In genomic region chr10:34907743-34908425, GRCh38 we compare ENCODE assay signal across 26 cellular contexts.
A peak's percentile ranks its signal among the peaks of the same experiment; 100 is the strongest.
DNase-seq lines count a peak whose midpoint lies in the region; ATAC-seq and TF ChIP-seq lines count a peak whose summit lies in the region.
"Had no signal": no experiment of that assay in that cellular context is flagged by ENCODE, and none has a peak within 500 bp of the region (broad histone marks: within the 10 kb centered on the region; RNA-seq: fewer than 3 reads in every experiment).

No MANE protein-coding gene starts in this region.

- no peaks in the 10 kb centered on the region for H3K36me3 ChIP-seq in adipocyte (ENCODE audit: control insufficient read depth, insufficient read depth, low read length, severe bottlenecking)
- H3K36me3 ChIP-seq in mesenchymal stem cell (ENCODE audit: control insufficient read depth in 1 of 2, insufficient read depth in 2 of 2, low read depth in 1 of 2, low read length in 2 of 2), result no peaks in the 10 kb centered on the region
- no peaks in the 10 kb centered on the region for H3K36me3 ChIP-seq in vagina
- H3K36me3 ChIP-seq in HAP-1 (replicated peaks), result no peaks in the 10 kb centered on the region
- H3K36me3 ChIP-seq: BE2C, prostate gland, upper lobe of right lung had no signal

- H3K23ac ChIP-seq in mesenchymal stem cell (ENCODE audit: low read length in 2 of 2), result no peak overlapping the region

- CTCF ChIA-PET in activated CD8-positive, alpha-beta T cell treated with anti-CD3 and anti-CD28 coated beads, Interleukin-2, amount 10 ng/mL, durations not matched to agents 7 days and 5 days (lab: Charles Lee), result no interaction called here

- intact Hi-C loops in natural killer cell (cut with micrococcal nuclease), result no loop called here
- intact Hi-C loops in vagina (cut with DNase I), result no loop called here

- peak overlapping the region; percentile 16 for H3K4me3 ChIP-seq in adipocyte (ENCODE audit: low read length)
- H3K4me3 ChIP-seq in mesenchymal stem cell (ENCODE audit: insufficient read depth in 1 of 2, low read depth in 1 of 2, low read length in 2 of 2), result peak overlapping the region in 1 of 2 experiments; percentile 65
- no peak overlapping the region for H3K4me3 ChIP-seq in vagina
- no peak overlapping the region for H3K4me3 ChIP-seq in HAP-1
- H3K4me3 ChIP-seq: prostate gland, upper lobe of right lung had no signal

- no peak overlapping the region for H2BK5ac ChIP-seq in mesenchymal stem cell (ENCODE audit: low read depth, low read length, poor library complexity, severe bottlenecking)

- no peak overlapping the region for H2AFZ ChIP-seq in mesenchymal stem cell (ENCODE audit: low read depth, low read length)

- in situ Hi-C loops in HAP-1 (cut with MboI; ENCODE audit: low sequenced_read_pairs), result no loop called here

- no peaks in the 10 kb centered on the region for H3K9me3 Mint-ChIP-seq in natural killer cell treated with Interleukin-12 subunit alpha and Interleukin-12 subunit beta and Interleukin-15 and Interleukin-18, amount 100 ng/mL, for 72 hours
- no peaks in the 10 kb centered on the region for H3K9me3 Mint-ChIP-seq in natural killer cell
- no peaks in the 10 kb centered on the region for H3K9me3 Mint-ChIP-seq in activated CD8-positive, alpha-beta T cell treated with anti-CD3 and anti-CD28 coated beads, Interleukin-2, amount 10 ng/mL, durations not matched to agents 7 days and 5 days (ENCODE audit: insufficient read depth)
- H3K9me3 Mint-ChIP-seq: activated CD8-positive, alpha-beta T cell treated with anti-CD3 and anti-CD28 coated beads for 36 hours; activated naive CD8-positive, alpha-beta T cell treated with anti-CD3 and anti-CD28 coated beads, Interleukin-2, amount 50 U/mL, for 24 hours; neural crest cell had no signal

- POLR2A ChIA-PET in activated CD8-positive, alpha-beta T cell treated with anti-CD3 and anti-CD28 coated beads, Interleukin-2, amount 10 ng/mL, durations not matched to agents 7 days and 5 days (lab: Charles Lee), result no interaction called here

- H3K79me1 ChIP-seq in mesenchymal stem cell (replicated peaks; ENCODE audit: low read length, poor library complexity, severe bottlenecking), result no peaks in the 10 kb centered on the region

- H3K4ac ChIP-seq in mesenchymal stem cell (ENCODE audit: low read depth in 1 of 2, low read length in 2 of 2), result no peak overlapping the region

- H2BK120ac ChIP-seq in mesenchymal stem cell (ENCODE audit: low read depth, low read length), result no peak overlapping the region

- no peak overlapping the region for H4K8ac ChIP-seq in mesenchymal stem cell (ENCODE audit: low read length)

- H3K27me3 Mint-ChIP-seq in natural killer cell treated with Interleukin-12 subunit alpha and Interleukin-12 subunit beta and Interleukin-15 and Interleukin-18, amount 100 ng/mL, for 72 hours, result peaks cover 0 to 2% of the 10 kb centered on the region in 2 donors
- H3K27me3 Mint-ChIP-seq in natural killer cell (ENCODE audit: low read depth in 2 of 2), result no peaks in the 10 kb centered on the region
- no peaks in the 10 kb centered on the region for H3K27me3 Mint-ChIP-seq in activated CD8-positive, alpha-beta T cell treated with anti-CD3 and anti-CD28 coated beads, Interleukin-2, amount 10 ng/mL, durations not matched to agents 7 days and 5 days (ENCODE audit: low read depth)
- H3K27me3 Mint-ChIP-seq: activated CD8-positive, alpha-beta T cell treated with anti-CD3 and anti-CD28 coated beads for 36 hours; brain had no signal

- H3K4me1 ChIP-seq in adipocyte (ENCODE audit: control insufficient read depth, insufficient read depth, low read length) (peaks cover 24% of the 10 kb centered on the region), mesenchymal stem cell (ENCODE audit: control insufficient read depth, insufficient read depth, low read depth, low read length) (peaks cover 7% of the 10 kb centered on the region), vagina (peaks cover 48% of the 10 kb centered on the region), HAP-1 (no peaks in the 10 kb centered on the region)
- H3K4me1 ChIP-seq: BE2C, upper lobe of right lung had no signal

- TF ChIP-seq POLR2A in vagina (IDR thresholded peaks at IDR 0.05), result no peak

- H4K91ac ChIP-seq in mesenchymal stem cell (ENCODE audit: low read length), result no peak overlapping the region

- H3K4me1 Mint-ChIP-seq in natural killer cell treated with Interleukin-12 subunit alpha and Interleukin-12 subunit beta and Interleukin-15 and Interleukin-18, amount 100 ng/mL, for 72 hours (ENCODE audit: low read depth in 2 of 2), result no peaks in the 10 kb centered on the region
- H3K4me1 Mint-ChIP-seq in natural killer cell, result no peaks in the 10 kb centered on the region
- H3K4me1 Mint-ChIP-seq in activated CD8-positive, alpha-beta T cell treated with anti-CD3 and anti-CD28 coated beads, Interleukin-2, amount 10 ng/mL, durations not matched to agents 7 days and 5 days (ENCODE audit: low read depth), result no peaks in the 10 kb centered on the region
- H3K4me1 Mint-ChIP-seq: activated naive CD8-positive, alpha-beta T cell treated with anti-CD3 and anti-CD28 coated beads, Interleukin-2, amount 50 U/mL, for 24 hours had no signal

- no peak overlapping the region for H2AK5ac ChIP-seq in mesenchymal stem cell (ENCODE audit: low read length, severe bottlenecking)

- no peak overlapping the region for H3K4me2 ChIP-seq in mesenchymal stem cell (ENCODE audit: low read length, poor library complexity, severe bottlenecking)

- peak overlapping the region; percentile 42 for H3K9ac ChIP-seq in adipocyte (ENCODE audit: low read length)
- H3K9ac ChIP-seq in mesenchymal stem cell (ENCODE audit: low read length), result peak overlapping the region; percentile 76

- no peak overlapping the region for H3K27ac ChIP-seq in mesenchymal stem cell (ENCODE audit: low read length, poor library complexity, severe bottlenecking)
- peak overlapping the region; percentile 61 for H3K27ac ChIP-seq in vagina
- H3K27ac ChIP-seq: prostate gland, upper lobe of right lung had no signal

- H3K14ac ChIP-seq in mesenchymal stem cell (ENCODE audit: low read length in 2 of 2), result no peak overlapping the region

- ATAC-seq in natural killer cell treated with Interleukin-12 subunit alpha and Interleukin-12 subunit beta and Interleukin-15 and Interleukin-18, amount 100 ng/mL, for 72 hours, result peak; percentile 33 to 36
- ATAC-seq in natural killer cell, result no peak
- ATAC-seq in activated CD8-positive, alpha-beta T cell treated with anti-CD3 and anti-CD28 coated beads, Interleukin-2, amount 10 ng/mL, durations not matched to agents 7 days and 5 days, result no peak
- ATAC-seq: activated CD8-positive, alpha-beta T cell treated with anti-CD3 and anti-CD28 coated beads for 36 hours; activated naive CD8-positive, alpha-beta T cell treated with anti-CD3 and anti-CD28 coated beads, Interleukin-2, amount 50 U/mL, for 24 hours; Right ventricle myocardium inferior; upper lobe of right lung had no signal

- H3K27ac Mint-ChIP-seq in natural killer cell treated with Interleukin-12 subunit alpha and Interleukin-12 subunit beta and Interleukin-15 and Interleukin-18, amount 100 ng/mL, for 72 hours, result no peak overlapping the region
- H3K27ac Mint-ChIP-seq in natural killer cell, result no peak overlapping the region
- H3K27ac Mint-ChIP-seq in activated CD8-positive, alpha-beta T cell treated with anti-CD3 and anti-CD28 coated beads, Interleukin-2, amount 10 ng/mL, durations not matched to agents 7 days and 5 days, result no peak overlapping the region
- H3K27ac Mint-ChIP-seq: activated CD8-positive, alpha-beta T cell treated with anti-CD3 and anti-CD28 coated beads for 36 hours; activated naive CD8-positive, alpha-beta T cell treated with anti-CD3 and anti-CD28 coated beads, Interleukin-2, amount 50 U/mL, for 24 hours had no signal

- H3K27me3 ChIP-seq in adipocyte (replicated peaks; ENCODE audit: control insufficient read depth, insufficient read depth, low read length) (no peaks in the 10 kb centered on the region), mesenchymal stem cell (ENCODE audit: control insufficient read depth in 1 of 2, insufficient read depth in 1 of 2, low read length in 2 of 2) (peaks cover 0 to 3% of the 10 kb centered on the region in 2 experiments), vagina (no peaks in the 10 kb centered on the region), HAP-1 (ENCODE audit: low read depth) (no peaks in the 10 kb centered on the region)
- H3K27me3 ChIP-seq: BE2C, upper lobe of right lung had no signal

- H2BK12ac ChIP-seq in mesenchymal stem cell (ENCODE audit: low read length in 2 of 2), result no peak overlapping the region

- 68% methylated on average over 4 of the region's 5 CpGs for WGBS in mesenchymal stem cell

- no peaks in the 10 kb centered on the region for H3K9me3 ChIP-seq in adipocyte (ENCODE audit: control insufficient read depth, low read length)
- no peaks in the 10 kb centered on the region for H3K9me3 ChIP-seq in mesenchymal stem cell (ENCODE audit: control insufficient read depth, low read length)
- H3K9me3 ChIP-seq in vagina, result no peaks in the 10 kb centered on the region
- H3K9me3 ChIP-seq in HAP-1, result no peaks in the 10 kb centered on the region
- H3K9me3 ChIP-seq: BE2C, prostate gland, upper lobe of right lung had no signal

- no peak overlapping the region for H2BK15ac ChIP-seq in mesenchymal stem cell (ENCODE audit: low read depth, poor library complexity, severe bottlenecking)

- no peak overlapping the region for H3K4me3 Mint-ChIP-seq in natural killer cell treated with Interleukin-12 subunit alpha and Interleukin-12 subunit beta and Interleukin-15 and Interleukin-18, amount 100 ng/mL, for 72 hours
- H3K4me3 Mint-ChIP-seq in natural killer cell, result no peak overlapping the region
- no peak overlapping the region for H3K4me3 Mint-ChIP-seq in activated CD8-positive, alpha-beta T cell treated with anti-CD3 and anti-CD28 coated beads, Interleukin-2, amount 10 ng/mL, durations not matched to agents 7 days and 5 days
- H3K4me3 Mint-ChIP-seq: activated CD8-positive, alpha-beta T cell treated with anti-CD3 and anti-CD28 coated beads for 36 hours; activated naive CD8-positive, alpha-beta T cell treated with anti-CD3 and anti-CD28 coated beads, Interleukin-2, amount 50 U/mL, for 24 hours; brain; neural crest cell had no signal

- H3K36me3 Mint-ChIP-seq in natural killer cell treated with Interleukin-12 subunit alpha and Interleukin-12 subunit beta and Interleukin-15 and Interleukin-18, amount 100 ng/mL, for 72 hours, result no peaks in the 10 kb centered on the region
- no peaks in the 10 kb centered on the region for H3K36me3 Mint-ChIP-seq in natural killer cell
- H3K36me3 Mint-ChIP-seq in activated CD8-positive, alpha-beta T cell treated with anti-CD3 and anti-CD28 coated beads, Interleukin-2, amount 10 ng/mL, durations not matched to agents 7 days and 5 days (ENCODE audit: low read depth), result no peaks in the 10 kb centered on the region
- H3K36me3 Mint-ChIP-seq: brain had no signal

- TF ChIP-seq CTCF in natural killer cell (IDR thresholded peaks at IDR 0.05) (no peak), vagina (IDR thresholded peaks at IDR 0.05) (no peak)

- H3K18ac ChIP-seq in mesenchymal stem cell (ENCODE audit: low read depth in 1 of 2, low read length in 2 of 2), result no peak overlapping the region

- DNase-seq in natural killer cell treated with Interleukin-12 subunit alpha and Interleukin-12 subunit beta and Interleukin-15 and Interleukin-18, amount 100 ng/mL, for 72 hours (ENCODE audit: low spot score), result no peak
- DNase-seq in natural killer cell, result no peak
- DNase-seq in adipocyte (ENCODE audit: low read depth), result no peak
- DNase-seq in mesenchymal stem cell, result no peak
- no peak for DNase-seq in vagina (ENCODE audit: extremely low spot score in 2 of 2)
- no peak for DNase-seq in activated CD4-positive, alpha-beta T cell treated with anti-CD3 and anti-CD28 coated beads for 48 hours
- DNase-seq in activated CD8-positive, alpha-beta T cell treated with anti-CD3 and anti-CD28 coated beads, Interleukin-2, amount 10 ng/mL, durations not matched to agents 7 days and 5 days, result no peak
- DNase-seq in HAP-1 (ENCODE audit: low spot score in 2 of 2), result no peak
- DNase-seq: activated CD4-positive, CD25-positive, alpha-beta regulatory T cell treated with anti-CD3 and anti-CD28 coated beads, Interleukin-2, amount 50 U/mL, for 72 hours; activated CD8-positive, alpha-beta T cell treated with anti-CD3 and anti-CD28 coated beads for 36 hours; activated naive CD8-positive, alpha-beta T cell treated with anti-CD3 and anti-CD28 coated beads, Interleukin-2, amount 50 U/mL, for 24 hours; BE2C; COR-L47; DMS79; effector CD8-positive, alpha-beta T cell; erythroblast; NCI-H1092 treated with DMSO at 0.1 percent for 48 hours; NCI-H2029; NCI-H2227 treated with DMSO at 0.1 percent for 48 hours; NCI-H82; SW 1271; upper lobe of right lung had no signal

Comparison
In these comparisons a context has a peak if more than half of its experiments do, and no peak if none do; other contexts are left out.
1. ATAC-seq: peak in natural killer cell treated with Interleukin-12 subunit alpha and Interleukin-12 subunit beta and Interleukin-15 and Interleukin-18, amount 100 ng/mL, for 72 hours (2 of 2); none in natural killer cell (0 of 3) and activated CD8-positive, alpha-beta T cell treated with anti-CD3 and anti-CD28 coated beads, Interleukin-2, amount 10 ng/mL, durations not matched to agents 7 days and 5 days (single experiment).